1 cellular context compared by ENCODE assay signal in genomic region chr6:35202066-35202546, GRCh38.
TF ChIP-seq lines count a peak whose summit lies in the region.

No MANE protein-coding gene starts in this region.

TF ChIP-seq in IMR-90, 13 proteins besides CTCF, POLR2A, EP300 and RAD21:
- TF ChIP-seq SMC3 (IDR thresholded peaks at IDR 0.05; ENCODE audit: low read depth, low read length): no peak
- TF ChIP-seq MXI1 (IDR thresholded peaks at IDR 0.05; ENCODE audit: borderline replicate concordance, low read depth, low read length): no peak
- no peak for TF ChIP-seq CEBPB (IDR thresholded peaks at IDR 0.05; ENCODE audit: low read depth, low read length)
- TF ChIP-seq ELK1 (IDR thresholded peaks at IDR 0.05; ENCODE audit: borderline replicate concordance, low read depth, low read length): no peak
- no peak for TF ChIP-seq NFE2L2 (IDR thresholded peaks at IDR 0.05; ENCODE audit: low read depth, low read length)
- TF ChIP-seq RFX5 (IDR thresholded peaks at IDR 0.05; ENCODE audit: low read depth, low read length): no peak
- TF ChIP-seq USF2 (IDR thresholded peaks at IDR 0.05; ENCODE audit: low read depth, low read length): no peak
- TF ChIP-seq RCOR1 (IDR thresholded peaks at IDR 0.05; ENCODE audit: insufficient replicate concordance, low read length): no peak
- no peak for TF ChIP-seq CHD1 (IDR thresholded peaks at IDR 0.05; ENCODE audit: low read depth, low read length)
- TF ChIP-seq MAFK (IDR thresholded peaks at IDR 0.05; ENCODE audit: low read depth, low read length): no peak
- no peak for TF ChIP-seq FOS (IDR thresholded peaks at IDR 0.05; ENCODE audit: low read depth, low read length)
- TF ChIP-seq BHLHE40 (IDR thresholded peaks at IDR 0.05; ENCODE audit: low read depth, low read length): no peak
- no peak for TF ChIP-seq MAZ (IDR thresholded peaks at IDR 0.05; ENCODE audit: borderline replicate concordance, low read depth, low read length)
TF ChIP-seq in IMR-90: peak in this region for 0.
